Comparison of ENCODE assay signal across 25 cellular contexts in the genomic region with DNA sequence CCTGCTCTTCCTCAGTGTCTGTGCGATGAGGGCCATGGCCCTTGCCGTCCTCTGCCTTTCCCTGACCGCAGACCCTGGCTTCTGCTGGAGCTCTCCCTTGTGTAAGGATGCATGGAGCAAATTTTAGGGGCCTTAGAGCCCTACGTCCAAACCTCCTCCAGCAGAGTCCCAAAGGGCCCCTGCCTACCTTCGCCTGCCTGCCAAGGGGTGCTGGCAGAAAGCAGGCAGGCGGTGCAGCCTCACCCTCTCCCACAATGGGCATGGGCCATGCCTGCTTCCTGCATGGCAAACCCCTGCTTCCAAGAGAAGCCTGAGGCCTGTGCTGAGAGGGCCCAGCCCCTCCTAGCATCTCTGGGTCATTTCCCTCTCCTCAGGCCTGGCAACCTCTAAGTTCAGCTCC.
"Had no signal": no experiment of that assay in that cellular context is flagged by ENCODE, and none has a peak within 500 bp of the region (broad histone marks: within the 10 kb centered on the region; RNA-seq: fewer than 3 reads in every experiment).

No MANE protein-coding gene starts in this region.

- ATAC-seq: activated T-cell treated with anti-CD3 and anti-CD28 coated beads, Interleukin-2, amount 50 U/mL, for 4 hours; T-helper 17 cell had no signal

- H3K9me3 ChIP-seq: MG63, Peyer's patch had no signal

- H3K27me3 ChIP-seq: MG63, Peyer's patch had no signal

- H3K36me3 ChIP-seq: brain microvascular endothelial cell, MG63, Peyer's patch had no signal

- H3K4me3 ChIP-seq: MG63, Peyer's patch had no signal

- H3K27ac ChIP-seq: brain microvascular endothelial cell, RWPE1 had no signal

- DNase-seq: activated CD4-positive, alpha-beta memory T cell treated with anti-CD3 and anti-CD28 coated beads for 36 hours; activated CD4-positive, alpha-beta T cell treated with anti-CD3 and anti-CD28 coated beads, Interleukin-2, amount 10 ng/mL, durations not matched to agents 7 days and 5 days; activated CD4-positive, CD25-positive, alpha-beta regulatory T cell; activated CD8-positive, alpha-beta memory T cell treated with anti-CD3 and anti-CD28 coated beads for 24 hours; activated effector memory CD4-positive, alpha-beta T cell treated with anti-CD3 and anti-CD28 coated beads, Interleukin-2, amount 50 U/mL, for 16 hours; activated naive CD4-positive, alpha-beta T cell treated with anti-CD3 and anti-CD28 coated beads for 36 hours; activated T-cell treated with anti-CD3 and anti-CD28 coated beads, Interleukin-2, amount 50 U/mL, for 4 hours; amygdala; brain microvascular endothelial cell; MG63; MV-4-11; NCI-H1092 treated with DMSO at 0.1 percent for 48 hours; NCI-H1436; NCI-H1694 treated with DMSO at 0.1 percent for 48 hours; NCI-H2029 treated with DMSO at 0.1 percent for 48 hours; NCI-H345; NCI-H510A; NCI-H526 treated with DMSO at 0.1 percent for 48 hours; NK-92 treated with Interleukin-12 subunit alpha and Interleukin-12 subunit beta, amount 100 ng/mL, for 24 hours; OCI-M1; SHP77 treated with DMSO at 0.1 percent for 48 hours; T-helper 17 cell; T-helper 9 cell had no signal
